5 cellular contexts compared by ENCODE assay signal in the genomic region with DNA sequence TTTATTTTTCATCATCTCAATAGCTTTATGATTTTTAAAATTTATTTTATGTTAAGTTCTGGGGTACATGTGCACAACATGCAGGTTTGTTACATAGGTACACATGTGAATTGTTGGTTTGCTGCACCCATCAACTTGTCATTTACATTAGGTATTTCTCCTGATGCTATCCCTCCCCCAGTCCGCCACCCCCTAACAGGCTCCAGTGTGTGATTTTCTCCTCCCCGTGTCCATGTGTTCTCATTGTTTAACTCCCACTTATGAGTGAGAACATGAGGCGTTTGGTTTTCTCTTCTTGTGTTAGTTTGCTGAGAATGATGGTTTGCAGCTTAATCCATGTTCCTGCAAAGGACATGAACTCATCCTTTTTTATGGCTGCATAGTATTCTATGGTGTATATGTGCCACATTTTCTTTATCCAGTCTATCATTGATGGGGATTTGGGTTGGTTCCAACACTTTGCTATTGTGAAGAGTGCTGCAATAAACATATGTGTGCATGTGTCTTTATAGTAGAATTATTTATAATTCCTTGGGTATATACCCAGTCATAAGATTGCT. TPM values are rescaled to one million over a fixed set of nuclear protein-coding genes. Genes with fewer than 3 reads are reported as not detected.
"Had no signal": no experiment of that assay in that cellular context is flagged by ENCODE, and none has a peak within 500 bp of the region (broad histone marks: within the 10 kb centered on the region; RNA-seq: fewer than 3 reads in every experiment).

No MANE protein-coding gene starts in this region.

RNA-seq across cellular contexts. Expression of a gene that starts 32.7 kb away (rescaled TPM):
- total RNA-seq: GM23248, H4, H7, HT-29 had no signal
- polyA plus RNA-seq: IMR-90 had no signal
